22 cellular contexts compared by ENCODE assay signal in genomic region chr5:78433972-78434371, GRCh38.
DNase-seq lines count a peak whose midpoint lies in the region; ATAC-seq, FAIRE-seq and TF ChIP-seq lines count a peak whose summit lies in the region.
"Had no signal": no experiment of that assay in that cellular context is flagged by ENCODE, and none has a peak within 500 bp of the region (broad histone marks: within the 10 kb centered on the region; RNA-seq: fewer than 3 reads in every experiment).

No MANE protein-coding gene starts in this region.

- DNase-seq in HepG2 (ENCODE audit: low spot score) = peak; percentile 35
- no peak for DNase-seq in right lobe of liver
- DNase-seq in mesendoderm = peak; percentile 21
- no peak for DNase-seq in stimulated activated naive B cell treated with anti-CD40 and anti-IgM and Interleukin-4, amounts not matched to agents 10 μg/mL and 1 μg/mL and 100 μg/mL, for 72 hours
- DNase-seq in activated CD4-positive, alpha-beta T cell treated with anti-CD3 and anti-CD28 coated beads for 1 hour = no peak
- no peak for DNase-seq in hypothalamus (lab: John Stamatoyannopoulos, UW)
- DNase-seq: AML-193; Caco-2; Calu3; CD4-positive, alpha-beta T cell; CD8-positive, alpha-beta T cell; DMS79 treated with DMSO at 0.1 percent for 48 hours; GF-D8 had no signal

- no peak for TF ChIP-seq RAD21 in HepG2 (CRISPR knock-in tag; IDR thresholded peaks at IDR 0.05)

- no peak overlapping the region for H3K4me2 ChIP-seq in HepG2 (ENCODE audit: low read depth, low read length)
- no peak overlapping the region for H3K4me2 ChIP-seq in mesendoderm (ENCODE audit: low read length)
- H3K4me2 ChIP-seq: A549; BLaER1 treated with 17β-estradiol and CSF1 and Interleukin-3, amounts not matched to agents 10 nM and 100 nM had no signal

- H3K27me3 ChIP-seq in HepG2 (ENCODE audit: control insufficient read depth in 1 of 2, insufficient read depth in 2 of 2, low read length in 2 of 2) = no peaks in the 10 kb centered on the region
- no peaks in the 10 kb centered on the region for H3K27me3 ChIP-seq in right lobe of liver
- H3K27me3 ChIP-seq in mesendoderm (ENCODE audit: insufficient read depth, low read length, poor library complexity) = no peaks in the 10 kb centered on the region
- H3K27me3 ChIP-seq: BLaER1 treated with 17β-estradiol and CSF1 and Interleukin-3, amounts not matched to agents 10 nM and 100 nM had no signal

- no peak overlapping the region for H3K4me3 Mint-ChIP-seq in stimulated activated naive B cell treated with anti-CD40 and anti-IgM and Interleukin-4, amounts not matched to agents 10 μg/mL and 1 μg/mL and 100 μg/mL, for 72 hours
- H3K4me3 Mint-ChIP-seq: B cell; CD4-positive, alpha-beta T cell; CD8-positive, alpha-beta T cell had no signal

- no peak overlapping the region for H2BK120ac ChIP-seq in mesendoderm (ENCODE audit: low read depth, low read length)

- H2BK5ac ChIP-seq in mesendoderm (ENCODE audit: low read length) = no peak overlapping the region

- no peak overlapping the region for H4K8ac ChIP-seq in mesendoderm (ENCODE audit: low read depth, low read length)

- intact Hi-C loops in HepG2 (cut with micrococcal nuclease; ENCODE audit: unreplicated experiment) = no loop called here
- intact Hi-C loops in right lobe of liver (cut with DNase I) = no loop called here

- H2BK15ac ChIP-seq in mesendoderm (replicated peaks; ENCODE audit: low read depth) = no peak overlapping the region

- H4K20me1 ChIP-seq in HepG2 (ENCODE audit: insufficient read depth, low read length) = no peaks in the 10 kb centered on the region
- H4K20me1 ChIP-seq: BLaER1 treated with 17β-estradiol and CSF1 and Interleukin-3, amounts not matched to agents 10 nM and 100 nM had no signal

- H3K9me3 ChIP-seq in HepG2 (ENCODE audit: low read length) (no peaks in the 10 kb centered on the region), right lobe of liver (no peaks in the 10 kb centered on the region)
- H3K9me3 ChIP-seq: A549, Caco-2 had no signal

- H3K4me3 ChIP-seq in HepG2 (replicated peaks in 1 of 3; ENCODE audit: insufficient read depth in 1 of 3, low read depth in 2 of 3, low read length in 3 of 3) (no peak overlapping the region), right lobe of liver (no peak overlapping the region), mesendoderm (ENCODE audit: low read length) (no peak overlapping the region)
- H3K4me3 ChIP-seq: A549; BLaER1 treated with 17β-estradiol and CSF1 and Interleukin-3, amounts not matched to agents 10 nM and 100 nM had no signal

- peaks cover 0 to 3% of the 10 kb centered on the region in 2 donors for H3K9me3 Mint-ChIP-seq in stimulated activated naive B cell treated with anti-CD40 and anti-IgM and Interleukin-4, amounts not matched to agents 10 μg/mL and 1 μg/mL and 100 μg/mL, for 72 hours

- H3K36me3 ChIP-seq in HepG2 (replicated peaks in 1 of 2; ENCODE audit: control insufficient read depth in 1 of 2, insufficient read depth in 2 of 2, low read length in 2 of 2) = no peaks in the 10 kb centered on the region
- no peaks in the 10 kb centered on the region for H3K36me3 ChIP-seq in right lobe of liver
- no peaks in the 10 kb centered on the region for H3K36me3 ChIP-seq in mesendoderm (ENCODE audit: control insufficient read depth, insufficient read depth, low read length)

- no peak overlapping the region for H3K4ac ChIP-seq in mesendoderm (ENCODE audit: low read depth, low read length)

- H3K27ac ChIP-seq in HepG2 (ENCODE audit: extremely low read length, insufficient read depth, low read length) (peak overlapping the region; percentile 8), right lobe of liver (no peak overlapping the region), mesendoderm (ENCODE audit: low read depth, low read length) (no peak overlapping the region)
- H3K27ac ChIP-seq: 22Rv1; A549; BLaER1 treated with 17β-estradiol and CSF1 and Interleukin-3, amounts not matched to agents 10 nM and 100 nM; C4-2B had no signal

- H3K79me1 ChIP-seq in mesendoderm (ENCODE audit: low read length) = no peaks in the 10 kb centered on the region

- H3K4me1 Mint-ChIP-seq in stimulated activated naive B cell treated with anti-CD40 and anti-IgM and Interleukin-4, amounts not matched to agents 10 μg/mL and 1 μg/mL and 100 μg/mL, for 72 hours = peaks cover 7 to 16% of the 10 kb centered on the region in 2 donors

- no TSS peak for BruUV-seq in HepG2 (replicated peaks; lab: Mats Ljungman, UMichigan)

- no peak overlapping the region for H3K18ac ChIP-seq in mesendoderm (ENCODE audit: low read length)

- TF ChIP-seq EP300 in HepG2 (IDR thresholded peaks at IDR 0.05; ENCODE audit: low read depth in 2 of 2, low read length in 2 of 2) = no peak
- no peak for TF ChIP-seq EP300 in HepG2 (CRISPR knock-in tag; IDR thresholded peaks at IDR 0.05; ENCODE audit: borderline replicate concordance)

- no peak overlapping the region for H4K5ac ChIP-seq in mesendoderm (ENCODE audit: low read length)

- no peak overlapping the region for H3K56ac ChIP-seq in mesendoderm (ENCODE audit: low read length)

- ATAC-seq in HepG2 (peak; percentile 61), right lobe of liver (no peak)
- no peak for ATAC-seq in stimulated activated naive B cell treated with anti-CD40 and anti-IgM and Interleukin-4, amounts not matched to agents 10 μg/mL and 1 μg/mL and 100 μg/mL, for 72 hours (replicated peaks)
- ATAC-seq: A549; CD8-positive, alpha-beta T cell had no signal

- in situ Hi-C loops in HepG2 (cut with HindIII; ENCODE audit: extremely low pct_ligation_motif_present, low pct_unique_long_range_greater_than_20kb) = no loop called here

- no peak for FAIRE-seq in HepG2 (lab: Jason Lieb, UNC)
- FAIRE-seq: A549, D721Med, G401.6, GM12892, GM18507 had no signal

- H3K9ac ChIP-seq in HepG2 (ENCODE audit: insufficient read depth, low read depth, low read length) = no peak overlapping the region
- H3K9ac ChIP-seq in mesendoderm (ENCODE audit: low read length) = no peak overlapping the region
- H3K9ac ChIP-seq: BLaER1 treated with 17β-estradiol and CSF1 and Interleukin-3, amounts not matched to agents 10 nM and 100 nM had no signal

- H3K4me1 ChIP-seq in HepG2 (ENCODE audit: insufficient read depth, low read length) (peaks cover 19% of the 10 kb centered on the region), right lobe of liver (no peaks in the 10 kb centered on the region), mesendoderm (ENCODE audit: control insufficient read depth, low read depth, low read length) (peaks cover 4% of the 10 kb centered on the region)
- H3K4me1 ChIP-seq: A549 had no signal

- CTCF ChIA-PET in HepG2 (lab: Yijun Ruan, JAX; ENCODE audit: low intra/inter-chr PET ratio, low total read pairs) = no interaction called here

- no peak for TF ChIP-seq POLR2A in HepG2 (IDR thresholded peaks at IDR 0.05; ENCODE audit: insufficient read depth in 1 of 2, low read depth in 2 of 2, low read length in 2 of 2)
- no peak for TF ChIP-seq POLR2A in right lobe of liver (IDR thresholded peaks at IDR 0.05)

- H2AK5ac ChIP-seq in mesendoderm (ENCODE audit: low read length) = no peak overlapping the region

- H3K27ac Mint-ChIP-seq in stimulated activated naive B cell treated with anti-CD40 and anti-IgM and Interleukin-4, amounts not matched to agents 10 μg/mL and 1 μg/mL and 100 μg/mL, for 72 hours = peak overlapping the region; percentile 20
- H3K27ac Mint-ChIP-seq: B cell; CD4-positive, alpha-beta T cell; CD8-positive, alpha-beta T cell had no signal

- no peaks in the 10 kb centered on the region for H3K27me3 Mint-ChIP-seq in stimulated activated naive B cell treated with anti-CD40 and anti-IgM and Interleukin-4, amounts not matched to agents 10 μg/mL and 1 μg/mL and 100 μg/mL, for 72 hours
- H3K27me3 Mint-ChIP-seq: B cell; CD4-positive, alpha-beta T cell had no signal

- POLR2A ChIA-PET in HepG2 (lab: Yijun Ruan, JAX) = interaction anchor here (0.7 kb wide), 1 partner anchor 76 kb away, joined by 3 read pairs; no protein-coding TSS in a partner anchor

- no peak overlapping the region for H2AFZ ChIP-seq in HepG2 (ENCODE audit: low read length)

- no peak overlapping the region for H3K23ac ChIP-seq in mesendoderm (ENCODE audit: low read length)

- H3K79me2 ChIP-seq in HepG2 (ENCODE audit: insufficient read depth, low read length) (no peaks in the 10 kb centered on the region), mesendoderm (ENCODE audit: control insufficient read depth, insufficient read depth, low read length) (no peaks in the 10 kb centered on the region)

- H3K36me3 Mint-ChIP-seq in stimulated activated naive B cell treated with anti-CD40 and anti-IgM and Interleukin-4, amounts not matched to agents 10 μg/mL and 1 μg/mL and 100 μg/mL, for 72 hours = peaks cover 33 to 62% of the 10 kb centered on the region in 2 donors

- TF ChIP-seq CTCF in HepG2 (CRISPR knock-in tag; IDR thresholded peaks at IDR 0.05) = no peak
- TF ChIP-seq CTCF in right lobe of liver (IDR thresholded peaks at IDR 0.05) = no peak

TF ChIP-seq in HepG2, 621 proteins besides CTCF, POLR2A, EP300 and RAD21:
- TF ChIP-seq HNRNPL (IDR thresholded peaks at IDR 0.05; ENCODE audit: low read depth, low read length) (no peak), ZNF569 (CRISPR knock-in tag; IDR thresholded peaks at IDR 0.05; ENCODE audit: borderline replicate concordance) (no peak), TCF7 (IDR thresholded peaks at IDR 0.05; ENCODE audit: low read depth) (peak; percentile 29; the same call in 1 of the 2 replicates), KAT7 (CRISPR knock-in tag; IDR thresholded peaks at IDR 0.05; ENCODE audit: borderline replicate concordance) (no peak), SOX5 (CRISPR knock-in tag; IDR thresholded peaks at IDR 0.05; ENCODE audit: borderline replicate concordance) (peak; percentile 13; the same call in 1 of the 2 replicates), FOXA3 (CRISPR knock-in tag; IDR thresholded peaks at IDR 0.05) (0 out of 2 replicates have a peak, but pooled peaks have one; percentile 8)

Comparison
In these comparisons a context has a peak if more than half of its experiments do, and no peak if none do; other contexts are left out.
1. DNase-seq: peak in HepG2 (single experiment) and mesendoderm (single experiment); none in right lobe of liver (0 of 3), stimulated activated naive B cell treated with anti-CD40 and anti-IgM and Interleukin-4, amounts not matched to agents 10 μg/mL and 1 μg/mL and 100 μg/mL, for 72 hours (single experiment), activated CD4-positive, alpha-beta T cell treated with anti-CD3 and anti-CD28 coated beads for 1 hour (single experiment) and hypothalamus (0 of 51).